Comparison of ENCODE assay signal across 26 cellular contexts in the genomic region with DNA sequence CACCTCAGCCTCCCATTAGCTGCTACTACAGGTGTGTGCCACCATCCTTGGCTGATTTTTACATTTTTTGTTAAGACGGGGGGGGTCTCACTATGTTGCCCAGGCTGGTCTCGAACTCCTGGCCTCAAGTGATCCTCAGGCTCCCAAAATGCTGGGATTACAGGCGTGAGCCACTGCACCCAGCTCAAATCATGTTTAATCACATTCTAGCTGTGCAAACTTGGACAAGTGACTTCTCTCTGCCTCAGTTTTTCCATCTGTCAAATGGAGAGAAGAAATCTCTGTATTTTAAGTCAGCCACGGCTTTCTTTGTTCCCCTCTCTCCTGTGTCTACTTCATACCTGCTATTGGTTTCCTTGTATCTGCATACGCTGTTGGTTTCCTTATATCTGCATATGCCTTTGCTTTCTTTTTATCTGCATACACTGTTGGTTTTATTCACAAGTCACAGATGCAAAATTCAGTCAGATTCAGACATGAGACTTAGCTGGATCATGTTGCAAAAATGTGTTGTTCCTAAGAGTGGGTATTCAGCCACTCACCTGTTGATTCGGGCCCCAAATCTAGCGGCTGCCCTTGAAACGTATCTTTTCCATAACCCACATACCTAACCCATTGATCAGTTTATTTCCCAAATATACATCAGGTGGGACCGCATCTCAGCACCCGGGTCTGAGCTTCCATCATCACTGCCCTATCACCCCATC. TPM values are rescaled to one million over a fixed set of nuclear protein-coding genes. Genes with fewer than 3 reads are reported as not detected.
DNase-seq lines count a peak whose midpoint lies in the region; ATAC-seq, FAIRE-seq and TF ChIP-seq lines count a peak whose summit lies in the region.
"Had no signal": no experiment of that assay in that cellular context is flagged by ENCODE, and none has a peak within 500 bp of the region (broad histone marks: within the 10 kb centered on the region; RNA-seq: fewer than 3 reads in every experiment).

No MANE protein-coding gene starts in this region.

- H3K9me3 ChIP-seq in HepG2 (ENCODE audit: low read length) (no peaks in the 10 kb centered on the region), right lobe of liver (no peaks in the 10 kb centered on the region), K562 (replicated peaks; ENCODE audit: control insufficient read depth, insufficient read depth, low read depth, low read length) (no peaks in the 10 kb centered on the region)
- H3K9me3 ChIP-seq: BE2C, BLaER1 had no signal

- CTCF ChIA-PET in HepG2 (lab: Yijun Ruan, JAX; ENCODE audit: low intra/inter-chr PET ratio, low total read pairs) = no interaction called here
- CTCF ChIA-PET in RWPE1 (lab: Yijun Ruan, JAX) = interaction anchor here (1.1 kb wide), 1 partner anchor 30 kb away, joined by 4 read pairs; no protein-coding TSS in a partner anchor
- CTCF ChIA-PET in K562 (lab: Yijun Ruan, JAX; ENCODE audit: low intra/inter-chr PET ratio) = no interaction called here

- WGBS in HepG2 (ENCODE audit: low lambda C conversion rate) = 88% methylated on average over 9 of the region's 10 CpGs
- WGBS in right lobe of liver (ENCODE audit: insufficient coverage, low coverage, low lambda C conversion rate, missing lambda C conversion rate) = 89% methylated on average over 6 of the region's 10 CpGs
- WGBS in K562 (ENCODE audit: insufficient coverage, low coverage, missing lambda C conversion rate) = 1% methylated on average over 10 of the region's 10 CpGs

- peaks cover 18% of the 10 kb centered on the region for H3K4me1 ChIP-seq in HepG2 (ENCODE audit: insufficient read depth, low read length)
- no peaks in the 10 kb centered on the region for H3K4me1 ChIP-seq in right lobe of liver
- H3K4me1 ChIP-seq in K562 (replicated peaks in 1 of 2; ENCODE audit: control insufficient read depth in 2 of 2, insufficient read depth in 2 of 2, low read length in 2 of 2) = no peaks in the 10 kb centered on the region

- no peaks in the 10 kb centered on the region for H3K9me1 ChIP-seq in K562 (ENCODE audit: control insufficient read depth, insufficient read depth, low read length)

- TF ChIP-seq CTCF in HepG2 (CRISPR knock-in tag; IDR thresholded peaks at IDR 0.05) (no peak), right lobe of liver (IDR thresholded peaks at IDR 0.05) (no peak), RWPE1 (conservative IDR thresholded peaks at IDR 0.05; ENCODE audit: low read depth) (no peak), K562 (IDR thresholded peaks at IDR 0.05 in 2 of 3, conservative IDR thresholded peaks at IDR 0.05 in 1 of 3; ENCODE audit: insufficient read depth in 2 of 3, low read depth in 1 of 3, low read length in 3 of 3) (no peak)

- BruUV-seq in HepG2 (replicated peaks; lab: Mats Ljungman, UMichigan) (no TSS peak), K562 (replicated peaks; lab: Mats Ljungman, UMichigan) (no TSS peak)

- H3K4me3 ChIP-seq in HepG2 (replicated peaks in 1 of 3; ENCODE audit: insufficient read depth in 1 of 3, low read depth in 2 of 3, low read length in 3 of 3) (no peak overlapping the region), right lobe of liver (no peak overlapping the region), K562 (no peak overlapping the region)
- H3K4me3 ChIP-seq: BLaER1 had no signal

- H3K36me3 ChIP-seq in HepG2 (replicated peaks in 1 of 2; ENCODE audit: control insufficient read depth in 1 of 2, insufficient read depth in 2 of 2, low read length in 2 of 2) (peaks cover 0 to 4% of the 10 kb centered on the region in 2 experiments; a peak in 2 of 5 replicates), right lobe of liver (peaks cover 0 to 3% (median 0%) of the 10 kb centered on the region in 4 donors), K562 (ENCODE audit: control insufficient read depth, insufficient read depth, low read length) (no peaks in the 10 kb centered on the region)
- H3K36me3 ChIP-seq: BLaER1 had no signal

- H4K20me1 ChIP-seq in HepG2 (ENCODE audit: insufficient read depth, low read length) (no peaks in the 10 kb centered on the region), K562 (replicated peaks; ENCODE audit: control insufficient read depth, insufficient read depth, low read length) (peaks cover 15% of the 10 kb centered on the region)
- H4K20me1 ChIP-seq: BLaER1 had no signal

- no peak for ATAC-seq in HepG2
- no peak for ATAC-seq in right lobe of liver
- no peak for ATAC-seq in K562
- no peak for ATAC-seq in HG03439 (IDR thresholded peaks at IDR 0.05; ENCODE audit: unreplicated experiment)

- in situ Hi-C loops in HepG2 (cut with HindIII; ENCODE audit: extremely low pct_ligation_motif_present, low pct_unique_long_range_greater_than_20kb) (no loop called here), K562 (cut with MboI) (no loop called here)

- intact Hi-C loops in HepG2 (cut with micrococcal nuclease; ENCODE audit: unreplicated experiment) = no loop called here
- intact Hi-C loops in right lobe of liver (cut with DNase I) = no loop called here
- intact Hi-C loops in K562 (cut with micrococcal nuclease) = no loop called here

- FAIRE-seq in HepG2 (lab: Jason Lieb, UNC) = no peak
- peak; percentile 42 for FAIRE-seq in HTR-8/SVneo (lab: Jason Lieb, UNC)
- FAIRE-seq in K562 (lab: Jason Lieb, UNC) = no peak
- FAIRE-seq: A204.1, G401.6, GM12891, GM19239 had no signal

- TF ChIP-seq EP300 in HepG2 (IDR thresholded peaks at IDR 0.05; ENCODE audit: low read depth in 2 of 2, low read length in 2 of 2) (no peak), HepG2 (CRISPR knock-in tag; IDR thresholded peaks at IDR 0.05; ENCODE audit: borderline replicate concordance) (no peak), K562 (IDR thresholded peaks at IDR 0.05; ENCODE audit: low read length) (no peak)

- H3K4me2 ChIP-seq in HepG2 (ENCODE audit: low read depth, low read length) = no peak overlapping the region
- no peak overlapping the region for H3K4me2 ChIP-seq in K562 (ENCODE audit: insufficient read depth, low read length)
- H3K4me2 ChIP-seq: BLaER1 had no signal

- POLR2A ChIA-PET in HepG2 (lab: Yijun Ruan, JAX) = no interaction called here
- POLR2A ChIA-PET in RWPE1 (lab: Yijun Ruan, JAX; ENCODE audit: low non-redundant PET) = no interaction called here
- POLR2A ChIA-PET in K562 (lab: Yijun Ruan, JAX) = interaction anchor here (0.5 kb wide), 1 partner anchor 13 kb away, joined by 3 read pairs; no protein-coding TSS in a partner anchor

- DNase-seq in HepG2 (ENCODE audit: low spot score) (no peak), right lobe of liver (no peak), HTR-8/SVneo (ENCODE audit: insufficient read length, low spot score) (no peak), RWPE1 (ENCODE audit: low spot score) (no peak), K562 (ENCODE audit: extremely low read depth in 1 of 4, low spot score in 3 of 4) (no peak), DMS53 treated with DMSO at 0.1 percent for 48 hours (lab: John Stamatoyannopoulos, UW; ENCODE audit: unreplicated experiment) (no peak), putamen (ENCODE audit: low spot score) (no peak)
- DNase-seq: 8988T; ACHN; C1 segment of cervical spinal cord; CD4-positive, alpha-beta memory T cell; CD4-positive, CD25-positive, alpha-beta regulatory T cell; CD8-positive, alpha-beta memory T cell; COR-L47; DMS 273 treated with DMSO at 0.1 percent for 48 hours; DMS153; DMS53; DMS79 treated with DMSO at 0.1 percent for 48 hours; GF-D8 had no signal

- H3K9ac ChIP-seq in HepG2 (ENCODE audit: insufficient read depth, low read depth, low read length) (no peak overlapping the region), K562 (ENCODE audit: insufficient read depth in 1 of 2, low read depth in 2 of 2, low read length in 2 of 2) (no peak overlapping the region)
- H3K9ac ChIP-seq: BLaER1 had no signal

- H3K27ac ChIP-seq in HepG2 (ENCODE audit: extremely low read length, insufficient read depth, low read length) (no peak overlapping the region), right lobe of liver (no peak overlapping the region), RWPE1 (peak overlapping the region; percentile 13; the same call in 1 of the 2 replicates), K562 (ENCODE audit: extremely low read depth, low read depth, low read length) (no peak overlapping the region)
- H3K27ac ChIP-seq: BLaER1 had no signal

- H2AFZ ChIP-seq in HepG2 (ENCODE audit: low read length) (no peak overlapping the region), K562 (ENCODE audit: low read depth, low read length) (no peak overlapping the region)

- TF ChIP-seq POLR2A in HepG2 (IDR thresholded peaks at IDR 0.05; ENCODE audit: insufficient read depth in 1 of 2, low read depth in 2 of 2, low read length in 2 of 2) (no peak), right lobe of liver (IDR thresholded peaks at IDR 0.05) (no peak), K562 (conservative IDR thresholded peaks at IDR 0.05) (no peak)

- no peaks in the 10 kb centered on the region for H3K27me3 ChIP-seq in HepG2 (ENCODE audit: control insufficient read depth in 1 of 2, insufficient read depth in 2 of 2, low read length in 2 of 2)
- H3K27me3 ChIP-seq in right lobe of liver = no peaks in the 10 kb centered on the region
- peaks cover 34 to 84% of the 10 kb centered on the region in 2 experiments; a peak in 4 of 5 replicates for H3K27me3 ChIP-seq in K562 (ENCODE audit: control insufficient read depth in 2 of 2, insufficient read depth in 2 of 2, low read length in 2 of 2)
- H3K27me3 ChIP-seq: BE2C, BLaER1 had no signal

- TF ChIP-seq RAD21 in HepG2 (CRISPR knock-in tag; IDR thresholded peaks at IDR 0.05) = no peak
- TF ChIP-seq RAD21 in K562 (CRISPR knock-in tag; conservative IDR thresholded peaks at IDR 0.05 in 1 of 2, IDR thresholded peaks at IDR 0.05 in 1 of 2) = no peak

- no peaks in the 10 kb centered on the region for H3K79me2 ChIP-seq in HepG2 (ENCODE audit: insufficient read depth, low read length)
- H3K79me2 ChIP-seq in K562 (ENCODE audit: control insufficient read depth, insufficient read depth, low read length) = no peaks in the 10 kb centered on the region

RNA-seq across cellular contexts. Expression of a gene that starts 30.2 kb away (rescaled TPM):
- total RNA-seq in HepG2 (2016; rRNA removed; fragmentation: Illumina TruSeq; extraction: Trizol) = 29.1 and 50.9 TPM in 2 replicates
- total RNA-seq in HepG2 (2016; cell fraction: cytosol; rRNA removed; fragmentation: Illumina TruSeq; extraction: Trizol; ENCODE audit: low read depth) = 7.4 and 9.2 TPM in 2 replicates
- 22.2 and 47.3 TPM in 2 replicates for total RNA-seq in HepG2 (2016; cell fraction: insoluble cytoplasmic fraction; rRNA removed; fragmentation: Illumina TruSeq; extraction: Trizol)
- total RNA-seq in HepG2 (2016; cell fraction: membrane; rRNA removed; fragmentation: Illumina TruSeq; extraction: Trizol) = 23.9 and 29.0 TPM in 2 replicates
- 55.3 and 65.2 TPM in 2 replicates for total RNA-seq in HepG2 (2016; cell fraction: nucleus; rRNA removed; fragmentation: Illumina TruSeq; extraction: Trizol)
- polyA plus RNA-seq in HepG2 (2011; rRNA removed) = 7.2 and 9.3 TPM in 2 replicates
- 9.3 and 12.6 TPM in 2 replicates for polyA plus RNA-seq in HepG2 (2011; cell fraction: cytosol; rRNA removed)
- polyA plus RNA-seq in HepG2 (2011; cell fraction: nucleus; rRNA removed) = 21.3 and 25.5 TPM in 2 replicates
- polyA plus RNA-seq in HepG2 (2012) = 5.1 and 11.0 TPM in 2 replicates
- polyA plus RNA-seq in HepG2 (2016; cell fraction: cytosol; fragmentation: Illumina TruSeq; extraction: Trizol; ENCODE audit: low read depth) = 10.7 and 10.8 TPM in 2 replicates
- polyA plus RNA-seq in HepG2 (2016; cell fraction: insoluble cytoplasmic fraction; fragmentation: Illumina TruSeq; extraction: Trizol; ENCODE audit: low read depth) = 33.7 and 34.1 TPM in 2 replicates
- polyA plus RNA-seq in HepG2 (2016; cell fraction: membrane; fragmentation: Illumina TruSeq; extraction: Trizol; ENCODE audit: low read depth) = 22.4 and 24.8 TPM in 2 replicates
- 96.6 and 101 TPM in 2 replicates for polyA plus RNA-seq in HepG2 (2016; cell fraction: nucleus; fragmentation: Illumina TruSeq; extraction: Trizol; ENCODE audit: insufficient read depth, low read depth)
- 51.1 TPM in 1 of 2 replicates, not detected in the other for polyA minus RNA-seq in HepG2 (2011; rRNA and poly(A)+ RNA removed; ENCODE audit: low replicate concordance)
- 16.7 and 17.7 TPM in 2 replicates for polyA minus RNA-seq in HepG2 (2011; cell fraction: cytosol; rRNA and poly(A)+ RNA removed)
- 11.1 and 13.5 TPM in 2 replicates for polyA minus RNA-seq in HepG2 (2011; cell fraction: nucleus; rRNA and poly(A)+ RNA removed)
- total RNA-seq in right lobe of liver = 10 to 100 TPM in 5 of 6 experiments, 1 to 10 TPM in 1; 6.1 to 92.0 (median 48.3) TPM
- not detected in 2 replicates for total RNA-seq in K562 (2011; cell fraction: chromatin; rRNA removed; ENCODE audit: low replicate concordance)
- not detected in 2 replicates for total RNA-seq in K562 (2011; cell fraction: nucleolus; rRNA removed)
- total RNA-seq in K562 (2011; cell fraction: nucleoplasm; rRNA removed) = not detected in 2 replicates
- not detected in 2 replicates for total RNA-seq in K562 (2014; rRNA removed)
- not detected in 2 replicates for total RNA-seq in K562 (2014; rRNA removed; fragmentation: Illumina TruSeq; extraction: Trizol)
- not detected in 2 replicates for total RNA-seq in K562 (2015; rRNA removed; fragmentation: Illumina TruSeq; extraction: Trizol)
- total RNA-seq in K562 (2021) = 0.33 and 0.76 TPM in 2 replicates
- not detected in 2 replicates for polyA plus RNA-seq in K562 (2011; rRNA removed)
- not detected in 2 replicates for polyA plus RNA-seq in K562 (2011; cell fraction: cytosol; rRNA removed)
- polyA plus RNA-seq in K562 (2011; cell fraction: nucleus; rRNA removed) = not detected in 2 replicates
- 0.06 TPM in 1 of 2 replicates, not detected in the other for polyA plus RNA-seq in K562 (2012)
- not detected in 2 replicates for polyA plus RNA-seq in K562 (2014; fragmentation: Illumina TruSeq; extraction: Trizol)
- not detected for polyA plus RNA-seq in K562 (2014; fragmentation: Nextera tagmentation; extraction: Ambion mirVana)
- polyA plus RNA-seq in K562 (2014; rRNA removed) = not detected in 2 replicates
- polyA minus RNA-seq in K562 (2011; rRNA and poly(A)+ RNA removed) = 0.06 TPM in 1 of 2 replicates, not detected in the other
- polyA minus RNA-seq in K562 (2011; cell fraction: cytosol; rRNA and poly(A)+ RNA removed) = not detected in 2 replicates
- not detected in 2 replicates for polyA minus RNA-seq in K562 (2011; cell fraction: nucleus; rRNA and poly(A)+ RNA removed)
- total RNA-seq: CD4-positive, CD25-positive, alpha-beta regulatory T cell had no signal

Comparison
In these comparisons a context has a peak if more than half of its experiments do, and no peak if none do; other contexts are left out.
1. RNA of a gene that starts 30.2 kb away (total RNA-seq): 6.1 to 92.0 TPM in right lobe of liver and 7.4 to 65.2 TPM in HepG2; 0.33 to 0.76 TPM in K562; every median in the first group is over 4 times any median in the second.